ENCODE assay signal across 8 cellular contexts in the genomic region with DNA sequence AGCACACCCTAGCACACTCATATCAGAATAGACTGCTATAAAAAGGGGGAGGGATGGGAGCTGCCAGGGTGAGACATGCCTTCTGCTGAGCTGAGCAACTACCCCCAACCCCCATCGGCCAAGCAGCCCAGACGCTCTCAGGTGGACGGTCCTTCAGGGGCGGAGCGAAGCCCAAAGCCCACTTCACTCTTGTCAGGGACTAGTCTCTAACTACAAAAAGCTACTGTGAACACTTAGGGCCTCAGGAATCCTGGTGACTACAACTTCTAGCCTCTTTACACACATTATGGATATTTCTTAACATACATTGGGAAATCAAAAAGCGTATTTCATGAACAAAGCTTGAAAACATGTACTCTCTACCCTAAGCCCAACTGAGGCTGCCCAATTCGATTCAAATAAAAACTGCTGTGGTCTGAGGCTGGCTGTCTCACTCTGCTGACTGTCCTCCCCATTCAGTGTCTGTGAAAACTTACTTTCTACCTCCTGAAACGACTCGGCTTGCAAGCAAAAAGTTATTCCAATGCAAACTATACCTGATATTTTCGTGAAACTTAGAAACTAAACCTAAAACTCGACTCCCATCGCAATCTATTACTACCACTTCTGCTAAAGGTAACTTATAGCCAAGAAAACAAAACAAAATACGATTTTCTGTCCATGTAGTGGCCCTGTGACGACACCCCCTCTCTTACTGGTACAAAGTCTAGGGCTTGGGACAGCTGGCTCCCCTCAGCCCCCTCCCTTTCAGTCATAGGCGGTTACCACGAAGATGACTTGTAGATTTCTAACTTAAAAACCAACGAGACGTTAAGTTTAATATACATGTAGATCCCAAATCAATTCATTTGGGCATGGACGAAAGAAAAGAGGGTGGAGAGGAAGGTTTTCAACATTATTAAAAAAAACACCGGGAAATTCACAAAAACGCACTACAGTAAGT. TPM values are rescaled to one million over a fixed set of nuclear protein-coding genes. Genes with fewer than 3 reads are reported as not detected.
A peak's percentile ranks its signal among the peaks of the same experiment; 100 is the strongest.
DNase-seq lines count a peak whose midpoint lies in the region; ATAC-seq, FAIRE-seq and TF ChIP-seq lines count a peak whose summit lies in the region.

No MANE protein-coding gene starts in this region.

- TF ChIP-seq CTCF in keratinocyte (optimal IDR thresholded peaks at IDR 0.05 in 1 of 3, IDR thresholded peaks at IDR 0.05 in 1 of 3, conservative IDR thresholded peaks at IDR 0.05 in 1 of 3; ENCODE audit: extremely low read depth in 1 of 3, insufficient read depth in 2 of 3, low read length in 3 of 3), result no peak

- H3K9me3 ChIP-seq in NT2/D1 (ENCODE audit: insufficient read depth, low read length) (no peaks in the 10 kb centered on the region), keratinocyte (ENCODE audit: control insufficient read depth, low read depth, low read length) (no peaks in the 10 kb centered on the region)

- H3K4me3 ChIP-seq in NT2/D1 (ENCODE audit: insufficient read length, low read depth) (peak overlapping the region; percentile 74), keratinocyte (ENCODE audit: control insufficient read depth in 2 of 3, extremely low read depth in 1 of 3, insufficient read depth in 2 of 3, low read depth in 1 of 3, low read length in 3 of 3) (peak overlapping the region; percentile 86 to 91 (median 89))

- H3K27ac ChIP-seq in keratinocyte (ENCODE audit: control insufficient read depth, insufficient read depth, low read length), result peak overlapping the region; percentile 100

- peak overlapping the region; percentile 98 for H3K4me2 ChIP-seq in keratinocyte (ENCODE audit: control insufficient read depth, extremely low read depth, insufficient read depth, low read depth, low read length)

- H3K9me3 Mint-ChIP-seq in stimulated activated memory B cell treated with anti-CD40 and anti-IgM and Interleukin-4, amounts not matched to agents 10 μg/mL and 1 μg/mL and 100 μg/mL, for 72 hours, result no peaks in the 10 kb centered on the region

- H2AFZ ChIP-seq in keratinocyte (ENCODE audit: control insufficient read depth, low read length), result no peak overlapping the region

- peak; percentile 34 for FAIRE-seq in keratinocyte (lab: Jason Lieb, UNC)

- H3K79me2 ChIP-seq in keratinocyte (ENCODE audit: control insufficient read depth, insufficient read depth, low read length), result peaks cover 56% of the 10 kb centered on the region

- no peaks in the 10 kb centered on the region for H3K36me3 Mint-ChIP-seq in stimulated activated memory B cell treated with anti-CD40 and anti-IgM and Interleukin-4, amounts not matched to agents 10 μg/mL and 1 μg/mL and 100 μg/mL, for 72 hours

- H3K36me3 ChIP-seq in NT2/D1 (ENCODE audit: insufficient read depth, insufficient read length, low read length) (no peaks in the 10 kb centered on the region), keratinocyte (ENCODE audit: control insufficient read depth in 2 of 2, extremely low read depth in 1 of 2, insufficient read depth in 2 of 2, low read length in 2 of 2) (no peaks in the 10 kb centered on the region)

- H3K4me1 Mint-ChIP-seq in stimulated activated memory B cell treated with anti-CD40 and anti-IgM and Interleukin-4, amounts not matched to agents 10 μg/mL and 1 μg/mL and 100 μg/mL, for 72 hours, result peaks cover 82% of the 10 kb centered on the region

- peak overlapping the region; percentile 92 for H3K27ac Mint-ChIP-seq in stimulated activated memory B cell treated with anti-CD40 and anti-IgM and Interleukin-4, amounts not matched to agents 10 μg/mL and 1 μg/mL and 100 μg/mL, for 72 hours

- H3K4me1 ChIP-seq in NT2/D1 (ENCODE audit: insufficient read depth, insufficient read length), result no peaks in the 10 kb centered on the region
- peaks cover 48% of the 10 kb centered on the region for H3K4me1 ChIP-seq in keratinocyte (ENCODE audit: control insufficient read depth, extremely low read depth, insufficient read depth, low read length)

- ATAC-seq in stimulated activated memory B cell treated with anti-CD40 and anti-IgM and Interleukin-4, amounts not matched to agents 10 μg/mL and 1 μg/mL and 100 μg/mL, for 72 hours, result no peak
- ATAC-seq in HG03460 (IDR thresholded peaks at IDR 0.05; ENCODE audit: unreplicated experiment) (no peak), HG02852 (IDR thresholded peaks at IDR 0.05; ENCODE audit: unreplicated experiment) (no peak)

- peak; percentile 15 for DNase-seq in stimulated activated CD4-positive, alpha-beta T cell treated with anti-CD3 and anti-CD28 coated beads, Interleukin-4, amount 100 ng/mL, for 1 hour
- no peak for DNase-seq in stimulated activated CD4-positive, alpha-beta T cell treated with anti-CD3 and anti-CD28 coated beads, Interleukin-2, amount 100 ng/mL, for 48 hours
- DNase-seq in NT2/D1 (ENCODE audit: low read depth, low spot score) (no peak), astrocyte of the hippocampus (ENCODE audit: low read depth, low spot score) (peak; percentile 71), keratinocyte (ENCODE audit: low read depth, low spot score) (no peak)

- dilution Hi-C loops in keratinocyte (cut with MboI; ENCODE audit: extremely low pct_ligation_motif_present, low sequenced_read_pairs), result no loop called here

- H3K9ac ChIP-seq in NT2/D1 (ENCODE audit: insufficient read length, low read depth) (peak overlapping the region; percentile 83), keratinocyte (ENCODE audit: control insufficient read depth, extremely low read depth, insufficient read depth, low read length) (peak overlapping the region; percentile 89)

- H3K27me3 Mint-ChIP-seq in stimulated activated memory B cell treated with anti-CD40 and anti-IgM and Interleukin-4, amounts not matched to agents 10 μg/mL and 1 μg/mL and 100 μg/mL, for 72 hours, result no peaks in the 10 kb centered on the region

- H3K4me3 Mint-ChIP-seq in stimulated activated memory B cell treated with anti-CD40 and anti-IgM and Interleukin-4, amounts not matched to agents 10 μg/mL and 1 μg/mL and 100 μg/mL, for 72 hours, result peak overlapping the region; percentile 93

- no peaks in the 10 kb centered on the region for H3K27me3 ChIP-seq in NT2/D1 (ENCODE audit: insufficient read depth, insufficient read length)
- H3K27me3 ChIP-seq in keratinocyte (ENCODE audit: control insufficient read depth, extremely low read depth, insufficient read depth, low read length), result no peaks in the 10 kb centered on the region

- no peaks in the 10 kb centered on the region for H4K20me1 ChIP-seq in keratinocyte (ENCODE audit: control insufficient read depth, extremely low read depth, insufficient read depth, low read length)

- no peaks in the 10 kb centered on the region for H3K9me1 ChIP-seq in keratinocyte (ENCODE audit: control insufficient read depth, extremely low read depth, insufficient read depth, low read length)

RNA-seq across cellular contexts. Expression of a gene that starts 1.2 kb away (rescaled TPM):
- 11.2 to 13.4 TPM (median 13.1 TPM) in 3 replicates for polyA plus RNA-seq in keratinocyte
- polyA plus RNA-seq in keratinocyte (2011; ENCODE audit: low read depth), result 13.1 TPM
- 10.2 and 14.2 TPM in 2 replicates for polyA plus RNA-seq in keratinocyte (2011; cell fraction: cytosol; rRNA removed)
- 20.6 and 23.7 TPM in 2 replicates for polyA plus RNA-seq in keratinocyte (2011; cell fraction: nucleus; rRNA removed)
- 16.7 and 27.2 TPM in 2 replicates for polyA plus RNA-seq in keratinocyte (2012; ENCODE audit: low replicate concordance)
- polyA minus RNA-seq in keratinocyte, result 13.2 to 19.6 TPM (median 16.9 TPM) in 3 replicates
- 15.2 TPM for polyA minus RNA-seq in keratinocyte (2011; cell fraction: cytosol; rRNA and poly(A)+ RNA removed)
- 12.3 and 23.7 TPM in 2 replicates for polyA minus RNA-seq in keratinocyte (2011; cell fraction: nucleus; rRNA and poly(A)+ RNA removed)

Comparison
In these comparisons a context has a peak if more than half of its experiments do, and no peak if none do; other contexts are left out.
1. DNase-seq: peak in stimulated activated CD4-positive, alpha-beta T cell treated with anti-CD3 and anti-CD28 coated beads, Interleukin-4, amount 100 ng/mL, for 1 hour (single experiment) and astrocyte of the hippocampus (single experiment); none in stimulated activated CD4-positive, alpha-beta T cell treated with anti-CD3 and anti-CD28 coated beads, Interleukin-2, amount 100 ng/mL, for 48 hours (0 of 2), NT2/D1 (single experiment) and keratinocyte (single experiment).